16 cellular contexts compared by ENCODE assay signal in genomic region chr4:149961876-149962597, GRCh38.
DNase-seq lines count a peak whose midpoint lies in the region; ATAC-seq and TF ChIP-seq lines count a peak whose summit lies in the region.
"Had no signal": no experiment of that assay in that cellular context is flagged by ENCODE, and none has a peak within 500 bp of the region (broad histone marks: within the 10 kb centered on the region; RNA-seq: fewer than 3 reads in every experiment).

No MANE protein-coding gene starts in this region.

- peak; percentile 13 for DNase-seq in AG04450 (ENCODE audit: low read depth, low spot score)
- DNase-seq in IMR-90 = peak; percentile 83
- peak; percentile 76 for DNase-seq in brain microvascular endothelial cell
- no peak for DNase-seq in left colon
- DNase-seq in activated naive CD4-positive, alpha-beta T cell treated with anti-CD3 and anti-CD28 coated beads, Interleukin-2, amount 50 U/mL, for 72 hours (ENCODE audit: low spot score in 2 of 2) = no peak
- no peak for DNase-seq in activated CD8-positive, alpha-beta memory T cell treated with anti-CD3 and anti-CD28 coated beads, Interleukin-2, amount 50 U/mL, for 4 hours
- no peak for DNase-seq in NCI-H1694 treated with DMSO at 0.1 percent for 48 hours (lab: John Stamatoyannopoulos, UW)
- DNase-seq: activated CD4-positive, alpha-beta T cell treated with anti-CD3 and anti-CD28 coated beads for 4 hours; activated T-cell treated with anti-CD3 and anti-CD28 coated beads, Interleukin-2, amount 50 U/mL, for 4 hours; DMS79 treated with DMSO at 0.1 percent for 48 hours; endodermal cell; T-helper 2 cell; upper lobe of left lung had no signal

- no peak overlapping the region for H3K56ac ChIP-seq in IMR-90 (ENCODE audit: extremely low read depth, insufficient read depth, low read length)

- no peaks in the 10 kb centered on the region for H3K9me3 ChIP-seq in AG04450 (ENCODE audit: control insufficient read depth, insufficient read depth, low read length)
- H3K9me3 ChIP-seq in IMR-90 (ENCODE audit: control insufficient read depth, insufficient read depth, low read length) = no peaks in the 10 kb centered on the region
- H3K9me3 ChIP-seq: upper lobe of left lung had no signal

- CTCF ChIA-PET in AG04450 (lab: Charles Lee) (interaction anchor here (0.8 kb wide), 1 partner anchor 19 kb away, joined by 7 read pairs; no protein-coding TSS in a partner anchor), IMR-90 (lab: Yijun Ruan, JAX) (interaction anchor here (1.5 kb wide), 1 partner anchor 8 kb away, joined by 4 read pairs; no protein-coding TSS in a partner anchor)

- H2BK15ac ChIP-seq in IMR-90 (ENCODE audit: low read depth, low read length) = no peak overlapping the region

- peak overlapping the region; percentile 75; the same call in 1 of the 2 replicates for H3K4ac ChIP-seq in IMR-90 (ENCODE audit: low read depth, low read length)

- no peaks in the 10 kb centered on the region for H3K27me3 ChIP-seq in AG04450 (ENCODE audit: control insufficient read depth, insufficient read depth, low read length)
- no peaks in the 10 kb centered on the region for H3K27me3 ChIP-seq in IMR-90 (ENCODE audit: control insufficient read depth, insufficient read depth, low read length)
- H3K27me3 ChIP-seq in brain microvascular endothelial cell (replicated peaks) = no peaks in the 10 kb centered on the region
- H3K27me3 ChIP-seq: upper lobe of left lung had no signal

- H3K4me1 ChIP-seq in IMR-90 (ENCODE audit: control insufficient read depth, insufficient read depth, low read length) = peaks cover 4% of the 10 kb centered on the region; the same call in 1 of the 2 replicates
- H3K4me1 ChIP-seq: upper lobe of left lung had no signal

- WGBS in IMR-90 (ENCODE audit: extremely low coverage in 2 of 2, insufficient read length in 1 of 2), 2 experiments = 90% methylated on average over 2 of the region's 5 CpGs; no CpG with 5 or more reads in 1 of the 2 experiments

- TF ChIP-seq RAD21 in IMR-90 (IDR thresholded peaks at IDR 0.05; ENCODE audit: low read length) = no peak

- intact Hi-C loops in IMR-90 (cut with micrococcal nuclease) = no loop called here
- intact Hi-C loops in left colon (cut with DNase I, micrococcal nuclease) = no loop called here

- no TSS peak for BruUV-seq in IMR-90 (replicated peaks; lab: Mats Ljungman, UMichigan)

- no peaks in the 10 kb centered on the region for H3K36me3 Mint-ChIP-seq in activated naive CD4-positive, alpha-beta T cell treated with anti-CD3 and anti-CD28 coated beads, Interleukin-2, amount 50 U/mL, for 72 hours
- H3K36me3 Mint-ChIP-seq: brain had no signal

- no peak overlapping the region for H3K4me2 ChIP-seq in IMR-90 (ENCODE audit: low read depth, low read length)

- POLR2A ChIA-PET in AG04450 (lab: Yijun Ruan, JAX) = no interaction called here
- POLR2A ChIA-PET in IMR-90 (lab: Charles Lee; ENCODE audit: unreplicated experiment) = no interaction called here

- ATAC-seq in IMR-90 (ENCODE audit: low read depth) = peak; percentile 87
- ATAC-seq in left colon = peak; percentile 80
- no peak for ATAC-seq in activated naive CD4-positive, alpha-beta T cell treated with anti-CD3 and anti-CD28 coated beads, Interleukin-2, amount 50 U/mL, for 72 hours
- ATAC-seq in HG02981 (IDR thresholded peaks at IDR 0.05; ENCODE audit: unreplicated experiment) = no peak
- ATAC-seq: activated T-cell treated with anti-CD3 and anti-CD28 coated beads, Interleukin-2, amount 50 U/mL, for 4 hours had no signal

- H3K27ac ChIP-seq in AG04450 (ENCODE audit: low read depth, low read length) = no peak overlapping the region
- H3K27ac ChIP-seq in IMR-90 (ENCODE audit: insufficient read depth, low read length) = no peak overlapping the region
- H3K27ac ChIP-seq in brain microvascular endothelial cell = no peak overlapping the region
- H3K27ac ChIP-seq: upper lobe of left lung had no signal

- no peaks in the 10 kb centered on the region for H3K9me3 Mint-ChIP-seq in activated naive CD4-positive, alpha-beta T cell treated with anti-CD3 and anti-CD28 coated beads, Interleukin-2, amount 50 U/mL, for 72 hours
- H3K9me3 Mint-ChIP-seq: activated T-cell treated with anti-CD3 and anti-CD28 coated beads, Interleukin-2, amount 50 U/mL, for 4 hours; brain; endodermal cell had no signal

- H3K14ac ChIP-seq in IMR-90 (replicated peaks; ENCODE audit: low read depth, low read length) = 0 out of 2 replicates have a peak overlapping the region, but pooled peaks have one; percentile 88

- peak overlapping the region; percentile 3 for H2AK9ac ChIP-seq in IMR-90 (replicated peaks; ENCODE audit: low read depth, low read length, poor library complexity)

- H2AFZ ChIP-seq in IMR-90 (replicated peaks; ENCODE audit: low read length, poor library complexity) = no peak overlapping the region

- H3K9ac ChIP-seq in IMR-90 (ENCODE audit: low read depth, low read length) = no peak overlapping the region

- H3K18ac ChIP-seq in IMR-90 (ENCODE audit: low read depth, low read length) = peak overlapping the region; percentile 46; the same call in 1 of the 2 replicates

- H2BK120ac ChIP-seq in IMR-90 (ENCODE audit: low read depth, low read length) = no peak overlapping the region

- H3K4me3 ChIP-seq in AG04450 (ENCODE audit: low read depth, low read length) = no peak overlapping the region
- no peak overlapping the region for H3K4me3 ChIP-seq in IMR-90 (ENCODE audit: insufficient read depth, low read depth, low read length)
- H3K4me3 ChIP-seq in brain microvascular endothelial cell (ENCODE audit: low read depth, low read length) = no peak overlapping the region
- H3K4me3 ChIP-seq: lung, upper lobe of left lung had no signal

- H2BK20ac ChIP-seq in IMR-90 (ENCODE audit: low read depth, low read length) = peak overlapping the region; percentile 68; the same call in 1 of the 2 replicates

- in situ Hi-C loops in IMR-90 (cut with MboI; ENCODE audit: low sequenced_read_pairs) = no loop called here
- in situ Hi-C loops in brain microvascular endothelial cell (cut with HindIII; ENCODE audit: low pct_ligation_motif_present, low sequenced_read_pairs) = no loop called here

- TF ChIP-seq CTCF in AG04450 (IDR thresholded peaks at IDR 0.05; ENCODE audit: low read depth, low read length) (no peak), IMR-90 (conservative IDR thresholded peaks at IDR 0.05; ENCODE audit: low read depth, low read length) (no peak), brain microvascular endothelial cell (IDR thresholded peaks at IDR 0.05; ENCODE audit: low read depth, low read length, missing control alignments) (no peak)

- no peak overlapping the region for H3K27ac Mint-ChIP-seq in activated naive CD4-positive, alpha-beta T cell treated with anti-CD3 and anti-CD28 coated beads, Interleukin-2, amount 50 U/mL, for 72 hours
- H3K27ac Mint-ChIP-seq: brain, endodermal cell had no signal

- no peak overlapping the region; the same call in 1 of the 2 replicates for H4K91ac ChIP-seq in IMR-90 (ENCODE audit: insufficient read depth, low read depth, low read length)

- H4K20me1 ChIP-seq in IMR-90 (ENCODE audit: insufficient read depth, low read length) = no peaks in the 10 kb centered on the region

- TF ChIP-seq POLR2A in IMR-90 (IDR thresholded peaks at IDR 0.05; ENCODE audit: low read depth, low read length) = no peak

- H3K79me1 ChIP-seq in IMR-90 (ENCODE audit: low read depth in 1 of 2, low read length in 2 of 2) = no peaks in the 10 kb centered on the region

- H2AK5ac ChIP-seq in IMR-90 (ENCODE audit: low read depth, low read length) = no peak overlapping the region

- peak overlapping the region; percentile 20; the same call in 1 of the 2 replicates for H4K5ac ChIP-seq in IMR-90 (ENCODE audit: low read depth, low read length)

- H4K8ac ChIP-seq in IMR-90 (ENCODE audit: low read depth in 2 of 2, low read length in 2 of 2) = no peak overlapping the region

- no peaks in the 10 kb centered on the region for H3K9me1 ChIP-seq in IMR-90 (ENCODE audit: insufficient read depth, low read length)

- H3K23ac ChIP-seq in IMR-90 (ENCODE audit: low read depth, low read length) = no peak overlapping the region

- peak overlapping the region; percentile 36 for H2BK5ac ChIP-seq in IMR-90 (ENCODE audit: low read depth, low read length, poor library complexity, severe bottlenecking)

- H3K36me3 ChIP-seq in IMR-90 (ENCODE audit: control insufficient read depth, insufficient read depth, low read length) (no peaks in the 10 kb centered on the region), brain microvascular endothelial cell (replicated peaks) (no peaks in the 10 kb centered on the region)
- H3K36me3 ChIP-seq: upper lobe of left lung had no signal

- dilution Hi-C loops in IMR-90 (cut with HindIII; ENCODE audit: low sequenced_read_pairs, unreplicated experiment) = no loop called here

TF ChIP-seq in IMR-90, 13 proteins besides CTCF, POLR2A, EP300 and RAD21:
- TF ChIP-seq CEBPB (IDR thresholded peaks at IDR 0.05; ENCODE audit: low read depth, low read length) = peak; percentile 34; the same call in 1 of the 2 replicates
- no peak for TF ChIP-seq MAZ (IDR thresholded peaks at IDR 0.05; ENCODE audit: borderline replicate concordance, low read depth, low read length)
- peak; percentile 64; the same call in 1 of the 2 replicates for TF ChIP-seq FOS (IDR thresholded peaks at IDR 0.05; ENCODE audit: low read depth, low read length)
TF ChIP-seq in IMR-90: peak in this region for 2.

Comparison
In these comparisons a context has a peak if more than half of its experiments do, and no peak if none do; other contexts are left out.
1. DNase-seq: peak in AG04450 (single experiment), IMR-90 (single experiment) and brain microvascular endothelial cell (single experiment); none in left colon (0 of 2), activated naive CD4-positive, alpha-beta T cell treated with anti-CD3 and anti-CD28 coated beads, Interleukin-2, amount 50 U/mL, for 72 hours (0 of 2), activated CD8-positive, alpha-beta memory T cell treated with anti-CD3 and anti-CD28 coated beads, Interleukin-2, amount 50 U/mL, for 4 hours (single experiment) and NCI-H1694 treated with DMSO at 0.1 percent for 48 hours (single experiment).
2. ATAC-seq: peak in IMR-90 (single experiment) and left colon (single experiment); none in activated naive CD4-positive, alpha-beta T cell treated with anti-CD3 and anti-CD28 coated beads, Interleukin-2, amount 50 U/mL, for 72 hours (0 of 2) and HG02981 (single experiment).